10 cellular contexts compared by ENCODE assay signal in the genomic region with DNA sequence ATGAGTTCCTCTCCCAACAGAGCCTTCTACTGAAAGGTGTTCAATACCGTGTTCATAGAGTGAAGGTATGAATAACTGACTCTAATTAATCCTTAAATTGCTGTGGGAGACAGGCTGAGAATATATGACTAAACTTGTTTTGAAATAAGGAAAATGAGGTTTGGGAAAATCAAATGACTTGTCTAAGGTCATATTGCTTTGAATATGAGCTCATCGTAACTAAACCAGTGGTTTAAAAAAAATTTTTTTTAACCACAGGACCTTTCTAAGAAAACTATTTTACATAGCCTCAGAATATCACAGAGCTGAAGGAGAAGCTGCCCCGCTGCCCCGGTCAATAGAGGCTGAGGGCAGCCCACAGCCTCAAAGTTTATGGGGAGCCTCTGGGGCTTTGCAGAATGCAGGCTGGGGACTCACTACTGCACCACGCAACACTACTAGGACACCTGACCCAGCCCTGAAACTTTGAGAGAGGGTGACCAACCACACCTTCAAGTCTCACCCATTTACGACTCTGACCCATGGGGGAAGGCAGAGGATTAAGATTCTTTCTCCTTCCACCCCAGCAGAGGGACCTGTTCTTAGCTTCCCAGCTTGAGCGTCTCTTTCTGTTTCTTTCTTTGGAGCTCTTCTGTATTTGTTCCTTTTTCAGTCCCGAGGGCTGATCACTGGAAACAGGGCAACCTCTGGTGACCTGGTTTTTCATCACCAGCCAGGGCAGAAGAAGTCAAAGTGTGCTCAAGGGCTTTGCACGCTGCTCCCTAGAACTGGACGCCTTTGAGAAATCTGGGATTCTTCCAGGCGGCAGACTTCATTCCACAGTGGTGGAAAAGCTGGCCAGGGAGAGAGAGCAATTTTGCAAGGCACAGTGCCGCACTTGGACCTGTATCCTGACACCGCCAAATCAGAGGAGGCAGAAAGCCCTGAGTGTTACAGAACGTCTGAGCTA.
DNase-seq lines count a peak whose midpoint lies in the region; ATAC-seq and TF ChIP-seq lines count a peak whose summit lies in the region.
"Had no signal": no experiment of that assay in that cellular context is flagged by ENCODE, and none has a peak within 500 bp of the region (broad histone marks: within the 10 kb centered on the region; RNA-seq: fewer than 3 reads in every experiment).

No MANE protein-coding gene starts in this region.

- no peak for TF ChIP-seq POLR2A in tibial nerve (IDR thresholded peaks at IDR 0.05)

- TF ChIP-seq CTCF in cardiac muscle cell (IDR thresholded peaks at IDR 0.05; ENCODE audit: low read depth, low read length): peak; percentile 14
- TF ChIP-seq CTCF in tibial nerve (IDR thresholded peaks at IDR 0.05): peak in 2 of 5 experiments; percentile 13 to 26
- TF ChIP-seq CTCF in osteocyte (IDR thresholded peaks at IDR 0.05): no peak

- H3K4me3 ChIP-seq in cardiac muscle cell (no peak overlapping the region), tibial nerve (no peak overlapping the region)

- no peaks in the 10 kb centered on the region for H3K27me3 ChIP-seq in cardiac muscle cell
- no peaks in the 10 kb centered on the region for H3K27me3 ChIP-seq in tibial nerve
- H3K27me3 ChIP-seq: BE2C had no signal

- TF ChIP-seq EP300 in tibial nerve (IDR thresholded peaks at IDR 0.05): peak in 1 of 2 donors; percentile 60

- peak overlapping the region; percentile 27 for H3K27ac ChIP-seq in cardiac muscle cell
- H3K27ac ChIP-seq in tibial nerve: peak overlapping the region in 2 of 4 donors; percentile 33 to 42

- H3K9me3 ChIP-seq in cardiac muscle cell (ENCODE audit: low read depth) (no peaks in the 10 kb centered on the region), tibial nerve (no peaks in the 10 kb centered on the region)
- H3K9me3 ChIP-seq: BE2C had no signal

- H3K4me3 Mint-ChIP-seq in activated T-cell treated with anti-CD3 and anti-CD28 coated beads, Interleukin-2, amount 50 U/mL, for 72 hours: peak overlapping the region; percentile 4 to 7
- H3K4me3 Mint-ChIP-seq in osteocyte (ENCODE audit: unreplicated experiment): no peak overlapping the region

- H3K36me3 Mint-ChIP-seq in activated T-cell treated with anti-CD3 and anti-CD28 coated beads, Interleukin-2, amount 50 U/mL, for 72 hours (ENCODE audit: insufficient read depth in 2 of 2): peaks cover 3 to 5% of the 10 kb centered on the region in 2 donors
- peaks cover 11% of the 10 kb centered on the region for H3K36me3 Mint-ChIP-seq in osteocyte (ENCODE audit: unreplicated experiment)

- no peak overlapping the region for H3K27ac Mint-ChIP-seq in activated T-cell treated with anti-CD3 and anti-CD28 coated beads, Interleukin-2, amount 50 U/mL, for 72 hours
- H3K27ac Mint-ChIP-seq in osteocyte (ENCODE audit: unreplicated experiment): no peak overlapping the region

- H3K27me3 Mint-ChIP-seq in activated T-cell treated with anti-CD3 and anti-CD28 coated beads, Interleukin-2, amount 50 U/mL, for 72 hours (ENCODE audit: low read depth): no peaks in the 10 kb centered on the region
- no peaks in the 10 kb centered on the region for H3K27me3 Mint-ChIP-seq in osteocyte (ENCODE audit: unreplicated experiment)

- ATAC-seq in activated T-cell treated with anti-CD3 and anti-CD28 coated beads, Interleukin-2, amount 50 U/mL, for 72 hours (replicated peaks in 1 of 2): peak; percentile 68 to 69
- peak; percentile 66 for ATAC-seq in HG03095 (IDR thresholded peaks at IDR 0.05; ENCODE audit: unreplicated experiment)

- H3K4me1 ChIP-seq in cardiac muscle cell (ENCODE audit: low read depth) (peaks cover 22% of the 10 kb centered on the region), tibial nerve (peaks cover 0 to 39% (median 2%) of the 10 kb centered on the region in 4 donors)
- H3K4me1 ChIP-seq: BE2C had no signal

- H3K9me3 Mint-ChIP-seq in activated T-cell treated with anti-CD3 and anti-CD28 coated beads, Interleukin-2, amount 50 U/mL, for 72 hours: no peaks in the 10 kb centered on the region
- H3K9me3 Mint-ChIP-seq in osteocyte (ENCODE audit: unreplicated experiment): no peaks in the 10 kb centered on the region

- peaks cover 40% of the 10 kb centered on the region for H3K4me1 Mint-ChIP-seq in activated T-cell treated with anti-CD3 and anti-CD28 coated beads, Interleukin-2, amount 50 U/mL, for 72 hours (ENCODE audit: low read depth)
- peaks cover 14% of the 10 kb centered on the region for H3K4me1 Mint-ChIP-seq in osteocyte (ENCODE audit: unreplicated experiment)

- 56 to 59% methylated on average over 14 of the region's 14 CpGs for WGBS in tibial nerve, 2 donors

- H3K36me3 ChIP-seq in cardiac muscle cell (no peaks in the 10 kb centered on the region), tibial nerve (no peaks in the 10 kb centered on the region)
- H3K36me3 ChIP-seq: BE2C had no signal

- no peak for DNase-seq in activated T-cell treated with anti-CD3 and anti-CD28 coated beads, Interleukin-2, amount 50 U/mL, for 72 hours
- no peak for DNase-seq in activated T-cell treated with anti-CD3 and anti-CD28 coated beads, Interleukin-2, amount 50 U/mL, for 1 hour
- DNase-seq in cardiac muscle cell (ENCODE audit: low read depth in 1 of 2, low spot score in 1 of 2) (peak; percentile 14 to 35), tibial nerve (ENCODE audit: low spot score in 2 of 2) (peak; percentile 21 to 53), osteocyte (ENCODE audit: extremely low spot score, unreplicated experiment) (no peak), NCI-H524 treated with DMSO at 0.1 percent for 48 hours (lab: John Stamatoyannopoulos, UW) (no peak)
- no peak for DNase-seq in effector CD4-positive, alpha-beta T cell
- DNase-seq: BE2C; stimulated activated CD4-positive, alpha-beta T cell treated with anti-CD3 and anti-CD28 coated beads, Interleukin-12 subunit alpha, Interleukin-12 subunit beta, amount 100 ng/mL, for 4 hours had no signal

Comparison
In these comparisons a context has a peak if more than half of its experiments do, and no peak if none do; other contexts are left out.
1. DNase-seq: peak in cardiac muscle cell (2 of 2) and tibial nerve (2 of 2); none in activated T-cell treated with anti-CD3 and anti-CD28 coated beads, Interleukin-2, amount 50 U/mL, for 72 hours (0 of 2), activated T-cell treated with anti-CD3 and anti-CD28 coated beads, Interleukin-2, amount 50 U/mL, for 1 hour (single experiment), osteocyte (single experiment), effector CD4-positive, alpha-beta T cell (single experiment) and NCI-H524 treated with DMSO at 0.1 percent for 48 hours (single experiment).